Comparison of ENCODE assay signal across 28 cellular contexts in the genomic region with DNA sequence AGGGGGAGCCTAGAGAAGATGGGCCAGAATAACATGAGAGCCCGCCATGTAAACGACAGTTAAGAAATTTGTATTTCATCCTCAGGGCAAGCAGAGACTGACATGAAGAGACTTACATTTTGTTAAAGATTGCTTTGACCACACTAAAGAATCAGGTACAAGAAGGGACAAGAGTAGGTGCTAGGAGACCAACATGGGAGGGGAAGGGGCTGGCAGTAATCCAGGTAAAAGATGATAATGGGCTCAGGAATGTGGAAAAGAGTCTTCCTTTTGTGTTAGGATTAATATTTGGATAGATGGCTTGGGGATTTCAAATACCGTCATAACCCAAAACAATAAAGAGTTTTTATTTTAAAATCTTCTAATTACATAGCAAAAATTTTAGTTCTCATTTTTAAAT.
"Had no signal": no experiment of that assay in that cellular context is flagged by ENCODE, and none has a peak within 500 bp of the region (broad histone marks: within the 10 kb centered on the region; RNA-seq: fewer than 3 reads in every experiment).

No MANE protein-coding gene starts in this region.

- FAIRE-seq: endothelial cell of umbilical vein, pancreas had no signal

- ATAC-seq: activated naive CD4-positive, alpha-beta T cell treated with anti-CD3 and anti-CD28 coated beads, Interleukin-2, amount 50 U/mL, for 72 hours; activated T-helper 17 cell treated with anti-CD3 and anti-CD28 coated beads, Interleukin-2, amount 50 U/mL, for 72 hours; gastroesophageal sphincter; heart left ventricle; lower lobe of right lung; naive thymus-derived CD8-positive, alpha-beta T cell; pancreas; right cardiac atrium; T-cell had no signal

- H3K36me3 ChIP-seq: neutrophil, pancreas, uterus had no signal

- H3K27me3 Mint-ChIP-seq: activated T-helper 17 cell treated with anti-CD3 and anti-CD28 coated beads, Interleukin-2, amount 50 U/mL, for 72 hours; naive thymus-derived CD8-positive, alpha-beta T cell; stimulated activated naive CD8-positive, alpha-beta T cell treated with anti-CD3 and anti-CD28 coated beads, Interleukin-15, Interleukin-2, amounts not matched to agents 100 ng/mL and 50 ng/mL, for 24 hours; T-cell had no signal

- H3K9me3 ChIP-seq: esophagus muscularis mucosa, gastroesophageal sphincter, heart left ventricle, lower lobe of right lung, neutrophil, pancreas, tibial artery, uterus had no signal

- H3K36me3 Mint-ChIP-seq: activated naive CD4-positive, alpha-beta T cell treated with anti-CD3 and anti-CD28 coated beads, Interleukin-2, amount 50 U/mL, for 72 hours; T-cell had no signal

- H3K4me3 ChIP-seq: esophagus muscularis mucosa, gastroesophageal sphincter, heart left ventricle, lower lobe of right lung, pancreas, tibial artery, uterus had no signal

- DNase-seq: activated CD4-positive, alpha-beta T cell treated with anti-CD3 and anti-CD28 coated beads, Interleukin-2, amount 50 U/mL, for 1 hour; activated CD4-positive, CD25-positive, alpha-beta regulatory T cell treated with anti-CD3 and anti-CD28 coated beads, Interleukin-2, amount 50 U/mL, for 72 hours; activated T-cell treated with anti-CD3 and anti-CD28 coated beads, Interleukin-2, amount 50 U/mL, for 1 hour; aorta; brain microvascular endothelial cell; central memory CD4-positive, alpha-beta T cell; dermis blood vessel endothelial cell; effector CD8-positive, alpha-beta T cell; heart left ventricle; islet precursor cell; lower lobe of right lung; naive thymus-derived CD8-positive, alpha-beta T cell; pancreas; right cardiac atrium; stimulated activated CD4-positive, alpha-beta T cell treated with anti-CD3 and anti-CD28 coated beads, Interleukin-12 subunit alpha, Interleukin-12 subunit beta, amount 100 ng/mL, for 4 hours; substantia nigra; T-cell; tibial artery; uterus had no signal

- H3K4me3 Mint-ChIP-seq: activated T-helper 17 cell treated with anti-CD3 and anti-CD28 coated beads, Interleukin-2, amount 50 U/mL, for 72 hours; naive thymus-derived CD8-positive, alpha-beta T cell; stimulated activated naive CD8-positive, alpha-beta T cell treated with anti-CD3 and anti-CD28 coated beads, Interleukin-15, Interleukin-2, amounts not matched to agents 100 ng/mL and 50 ng/mL, for 24 hours; T-cell; T-helper 2 cell treated with Interferon-gamma antibody and Interleukin-4, amounts not matched to agents 5 μg/mL and 100 μg/mL, for 36 hours had no signal

- H3K4me1 ChIP-seq: heart left ventricle, lower lobe of right lung, pancreas, tibial artery, uterus had no signal

- H3K9me3 Mint-ChIP-seq: activated T-helper 17 cell treated with anti-CD3 and anti-CD28 coated beads, Interleukin-2, amount 50 U/mL, for 72 hours; stimulated activated naive CD8-positive, alpha-beta T cell treated with anti-CD3 and anti-CD28 coated beads, Interleukin-15, Interleukin-2, amounts not matched to agents 100 ng/mL and 50 ng/mL, for 24 hours had no signal

- H3K27ac ChIP-seq: brain microvascular endothelial cell, esophagus muscularis mucosa, gastroesophageal sphincter, heart left ventricle, lower lobe of right lung, neutrophil, pancreas, tibial artery, uterus, VCaP had no signal

- H3K27me3 ChIP-seq: brain microvascular endothelial cell, esophagus muscularis mucosa, gastroesophageal sphincter, heart left ventricle, neutrophil, pancreas, tibial artery, uterus had no signal

- H3K27ac Mint-ChIP-seq: activated naive CD4-positive, alpha-beta T cell treated with anti-CD3 and anti-CD28 coated beads, Interleukin-2, amount 50 U/mL, for 72 hours; activated T-helper 17 cell treated with anti-CD3 and anti-CD28 coated beads, Interleukin-2, amount 50 U/mL, for 72 hours; naive thymus-derived CD8-positive, alpha-beta T cell; stimulated activated naive CD8-positive, alpha-beta T cell treated with anti-CD3 and anti-CD28 coated beads, Interleukin-15, Interleukin-2, amounts not matched to agents 100 ng/mL and 50 ng/mL, for 24 hours; T-cell; T-helper 2 cell treated with Interferon-gamma antibody and Interleukin-4, amounts not matched to agents 5 μg/mL and 100 μg/mL, for 36 hours had no signal

- H3K4me1 Mint-ChIP-seq: activated T-helper 17 cell treated with anti-CD3 and anti-CD28 coated beads, Interleukin-2, amount 50 U/mL, for 72 hours; naive thymus-derived CD8-positive, alpha-beta T cell; T-cell had no signal
